1 cellular context compared by ENCODE assay signal in the genomic region with DNA sequence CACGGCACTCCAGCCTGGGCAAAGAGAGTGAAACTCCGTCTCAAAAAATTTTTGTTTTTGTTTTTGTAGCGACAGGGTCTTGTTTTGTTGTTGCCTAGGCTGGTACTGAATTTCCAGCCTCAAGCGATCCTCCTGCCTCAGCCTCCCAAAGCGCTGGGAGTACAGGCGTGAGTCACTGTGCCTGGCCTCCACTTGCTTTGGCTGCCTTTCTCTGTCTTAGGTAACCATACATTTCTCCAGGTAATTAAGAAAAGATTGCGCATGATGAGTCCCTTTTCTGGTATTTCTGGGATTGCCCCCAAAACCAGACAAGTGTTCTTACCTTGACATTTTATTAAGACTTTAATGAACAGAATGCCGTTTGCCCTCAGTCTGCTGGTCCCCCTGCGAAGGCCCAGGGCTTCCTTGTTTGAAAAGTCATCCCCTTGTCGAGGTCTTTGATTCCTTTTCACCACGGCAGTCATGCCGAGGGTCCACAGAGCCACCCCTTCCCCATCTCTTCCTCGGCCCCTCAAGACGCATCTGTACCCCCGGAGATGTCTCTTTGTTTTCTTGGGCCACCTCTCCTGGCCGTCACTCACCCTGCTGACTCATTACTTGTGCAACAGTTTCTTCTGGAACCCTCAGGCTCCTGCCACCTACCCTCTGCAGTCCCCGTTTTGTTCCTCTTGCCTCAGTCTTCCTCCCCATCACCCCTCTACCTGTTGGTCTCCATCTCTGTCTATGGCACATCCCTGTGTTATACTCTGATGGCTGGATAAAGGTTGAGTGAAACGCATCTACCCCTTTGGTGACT.
TF ChIP-seq lines count a peak whose summit lies in the region.

No MANE protein-coding gene starts in this region.

TF ChIP-seq in GM23338, 12 proteins besides CTCF, POLR2A, EP300 and RAD21:
- no peak for TF ChIP-seq NANOG (IDR thresholded peaks at IDR 0.05; ENCODE audit: borderline replicate concordance)
- TF ChIP-seq, protein P1, sequence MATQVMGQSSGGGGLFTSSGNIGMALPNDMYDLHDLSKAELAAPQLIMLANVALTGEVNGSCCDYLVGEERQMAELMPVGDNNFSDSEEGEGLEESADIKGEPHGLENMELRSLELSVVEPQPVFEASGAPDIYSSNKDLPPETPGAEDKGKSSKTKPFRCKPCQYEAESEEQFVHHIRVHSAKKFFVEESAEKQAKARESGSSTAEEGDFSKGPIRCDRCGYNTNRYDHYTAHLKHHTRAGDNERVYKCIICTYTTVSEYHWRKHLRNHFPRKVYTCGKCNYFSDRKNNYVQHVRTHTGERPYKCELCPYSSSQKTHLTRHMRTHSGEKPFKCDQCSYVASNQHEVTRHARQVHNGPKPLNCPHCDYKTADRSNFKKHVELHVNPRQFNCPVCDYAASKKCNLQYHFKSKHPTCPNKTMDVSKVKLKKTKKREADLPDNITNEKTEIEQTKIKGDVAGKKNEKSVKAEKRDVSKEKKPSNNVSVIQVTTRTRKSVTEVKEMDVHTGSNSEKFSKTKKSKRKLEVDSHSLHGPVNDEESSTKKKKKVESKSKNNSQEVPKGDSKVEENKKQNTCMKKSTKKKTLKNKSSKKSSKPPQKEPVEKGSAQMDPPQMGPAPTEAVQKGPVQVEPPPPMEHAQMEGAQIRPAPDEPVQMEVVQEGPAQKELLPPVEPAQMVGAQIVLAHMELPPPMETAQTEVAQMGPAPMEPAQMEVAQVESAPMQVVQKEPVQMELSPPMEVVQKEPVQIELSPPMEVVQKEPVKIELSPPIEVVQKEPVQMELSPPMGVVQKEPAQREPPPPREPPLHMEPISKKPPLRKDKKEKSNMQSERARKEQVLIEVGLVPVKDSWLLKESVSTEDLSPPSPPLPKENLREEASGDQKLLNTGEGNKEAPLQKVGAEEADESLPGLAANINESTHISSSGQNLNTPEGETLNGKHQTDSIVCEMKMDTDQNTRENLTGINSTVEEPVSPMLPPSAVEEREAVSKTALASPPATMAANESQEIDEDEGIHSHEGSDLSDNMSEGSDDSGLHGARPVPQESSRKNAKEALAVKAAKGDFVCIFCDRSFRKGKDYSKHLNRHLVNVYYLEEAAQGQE (IDR thresholded peaks at IDR 0.05; ENCODE audit: unreplicated experiment), result no peak
- TF ChIP-seq ZNF114 (CRISPR knock-in tag; IDR thresholded peaks at IDR 0.05), result no peak
- TF ChIP-seq ETS1 (IDR thresholded peaks at IDR 0.05), result no peak
- no peak for TF ChIP-seq ZNF331 (CRISPR knock-in tag; IDR thresholded peaks at IDR 0.05; ENCODE audit: low read depth)
- TF ChIP-seq STAT1 (IDR thresholded peaks at IDR 0.05; ENCODE audit: unreplicated experiment), result no peak
- TF ChIP-seq EZH2 (IDR thresholded peaks at IDR 0.05; ENCODE audit: low read depth, unreplicated experiment), result no peak
- no peak for TF ChIP-seq POLR2AphosphoS5 (IDR thresholded peaks at IDR 0.05; ENCODE audit: low read depth)
- TF ChIP-seq JUNB (IDR thresholded peaks at IDR 0.05; ENCODE audit: unreplicated experiment), result no peak
- TF ChIP-seq ZNF462 (CRISPR knock-in tag; IDR thresholded peaks at IDR 0.05), result no peak
- no peak for TF ChIP-seq CREB1 (CRISPR knock-in tag; IDR thresholded peaks at IDR 0.05; ENCODE audit: low read depth)
- TF ChIP-seq EZH2phosphoT487 (IDR thresholded peaks at IDR 0.05; ENCODE audit: unreplicated experiment), result no peak
